34 cellular contexts compared by ENCODE assay signal in genomic region chr2:117432746-117433145, GRCh38.
"Had no signal": no experiment of that assay in that cellular context is flagged by ENCODE, and none has a peak within 500 bp of the region (broad histone marks: within the 10 kb centered on the region; RNA-seq: fewer than 3 reads in every experiment).

No MANE protein-coding gene starts in this region.

- H3K9me3 ChIP-seq: MG63 had no signal

- H3K9ac ChIP-seq: KMS-11 had no signal

- DNase-seq: Karpas-422, Kasumi-1, MG63, MV-4-11, NCI-H1048, NCI-H1092, NCI-H1092 treated with DMSO at 0.1 percent for 48 hours, NCI-H1105, NCI-H1105 treated with DMSO at 0.1 percent for 48 hours, NCI-H1417, NCI-H1417 treated with DMSO at 0.1 percent for 48 hours, NCI-H1436, NCI-H1436 treated with DMSO at 0.1 percent for 48 hours, NCI-H146, NCI-H1694, NCI-H1694 treated with DMSO at 0.1 percent for 48 hours, NCI-H187, NCI-H187 treated with DMSO at 0.1 percent for 48 hours, NCI-H1930, NCI-H2029, NCI-H2029 treated with DMSO at 0.1 percent for 48 hours, NCI-H2081, NCI-H2081 treated with DMSO at 0.1 percent for 48 hours, NCI-H2107, NCI-H2171, NCI-H2171 treated with DMSO at 0.1 percent for 48 hours, NCI-H2227 treated with DMSO at 0.1 percent for 48 hours, NCI-H226, NCI-H345, NCI-H446, NCI-H446 treated with DMSO at 0.1 percent for 48 hours, NCI-H510A, NCI-H510A treated with DMSO at 0.1 percent for 48 hours had no signal

- H3K36me3 ChIP-seq: MG63 had no signal

- H3K27ac ChIP-seq: KMS-11 had no signal

- H3K4me2 ChIP-seq: KMS-11 had no signal

- H3K4me3 ChIP-seq: MG63 had no signal

- H3K27me3 ChIP-seq: MG63 had no signal
